In the genomic region with DNA sequence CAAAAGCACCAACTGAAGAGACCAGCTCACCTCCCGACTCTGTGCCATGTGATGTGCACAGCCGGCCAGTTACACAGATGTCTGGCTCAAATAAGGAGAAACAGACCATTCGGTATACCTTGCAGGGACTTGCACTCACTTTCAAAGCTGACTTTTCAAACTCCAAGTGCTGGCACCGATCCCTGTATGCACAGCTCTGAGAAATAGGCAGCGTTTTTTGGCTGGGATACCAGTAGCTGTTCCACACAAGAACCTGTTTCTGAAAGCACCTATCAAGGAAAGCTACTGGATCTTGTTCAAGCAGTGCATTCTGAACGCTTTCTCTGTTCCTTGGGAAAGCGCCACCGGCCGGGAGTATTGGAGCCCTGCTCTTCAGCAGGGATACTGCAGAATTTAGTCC, we compare ENCODE assay signal across 25 cellular contexts. TPM values are rescaled to one million over a fixed set of nuclear protein-coding genes. Genes with fewer than 3 reads are reported as not detected.
"Had no signal": no experiment of that assay in that cellular context is flagged by ENCODE, and none has a peak within 500 bp of the region (broad histone marks: within the 10 kb centered on the region; RNA-seq: fewer than 3 reads in every experiment).

No MANE protein-coding gene starts in this region.

- DNase-seq: naive thymus-derived CD8-positive, alpha-beta T cell; nephron progenitor cell; occipital lobe; ovary; posterior cingulate gyrus; psoas muscle; right cardiac atrium; right lobe of liver; sigmoid colon; small intestine; stimulated activated CD4-positive, alpha-beta T cell treated with anti-CD3 and anti-CD28 coated beads, Interleukin-15, amount 100 ng/mL, for 24 hours; stimulated activated CD4-positive, alpha-beta T cell treated with anti-CD3 and anti-CD28 coated beads, Interleukin-2, amount 100 ng/mL, for 24 hours; stimulated activated CD4-positive, alpha-beta T cell treated with anti-CD3 and anti-CD28 coated beads, Interleukin-2, amount 100 ng/mL, for 48 hours; stimulated activated CD4-positive, alpha-beta T cell treated with anti-CD3 and anti-CD28 coated beads, Interleukin-4, amount 100 ng/mL, for 24 hours; stimulated activated naive B cell treated with anti-CD40 and anti-IgM and Interleukin-4, amounts not matched to agents 10 μg/mL and 1 μg/mL and 100 μg/mL, for 72 hours; stimulated activated naive CD4-positive, alpha-beta T cell treated with Interleukin-2 at 50 U/mL for 16 hours; stomach; tibial artery; transverse colon had no signal

- H3K27ac ChIP-seq: neural progenitor cell, ovary, parathyroid adenoma, psoas muscle, right lobe of liver, sigmoid colon, stomach, thoracic aorta, tibial artery, transverse colon, vagina had no signal

- H3K79me2 ChIP-seq: parathyroid adenoma had no signal

- H3K4me2 ChIP-seq: neural progenitor cell had no signal

- H3K4me3 ChIP-seq: neural progenitor cell, ovary, psoas muscle, right lobe of liver, sigmoid colon, stomach, thoracic aorta, tibial artery, transverse colon, vagina had no signal

- H3K4me1 ChIP-seq: parathyroid adenoma, psoas muscle, transverse colon, vagina had no signal

- H3K9ac ChIP-seq: neural progenitor cell, parathyroid adenoma had no signal

- H2AFZ ChIP-seq: neural progenitor cell, parathyroid adenoma had no signal

- ATAC-seq: naive thymus-derived CD8-positive, alpha-beta T cell; psoas muscle; right cardiac atrium; right lobe of liver; stimulated activated effector memory CD8-positive, alpha-beta T cell treated with anti-CD3 and anti-CD28 coated beads, Interleukin-12 subunit alpha, Interleukin-12 subunit beta, amount 100 ng/mL, for 72 hours; stimulated activated naive B cell treated with anti-CD40 and anti-IgM and Interleukin-4, amounts not matched to agents 10 μg/mL and 1 μg/mL and 100 μg/mL, for 72 hours had no signal

- H3K27me3 ChIP-seq: ovary, vagina had no signal

- H3K9me3 ChIP-seq: ovary, psoas muscle, right lobe of liver, sigmoid colon, stomach, thoracic aorta, tibial artery, transverse colon, vagina had no signal

- FAIRE-seq: small intestine, urothelium cell line had no signal

- H3K36me3 ChIP-seq: neural progenitor cell, ovary, right lobe of liver, sigmoid colon, stomach, thoracic aorta, tibial artery, transverse colon, vagina had no signal

RNA-seq across cellular contexts. Expression of gene PABPC3, which starts 53.8 kb away (rescaled TPM):
- total RNA-seq: occipital lobe, thoracic aorta, vagina had no signal
